ENCODE assay signal across 6 cellular contexts in the genomic region with DNA sequence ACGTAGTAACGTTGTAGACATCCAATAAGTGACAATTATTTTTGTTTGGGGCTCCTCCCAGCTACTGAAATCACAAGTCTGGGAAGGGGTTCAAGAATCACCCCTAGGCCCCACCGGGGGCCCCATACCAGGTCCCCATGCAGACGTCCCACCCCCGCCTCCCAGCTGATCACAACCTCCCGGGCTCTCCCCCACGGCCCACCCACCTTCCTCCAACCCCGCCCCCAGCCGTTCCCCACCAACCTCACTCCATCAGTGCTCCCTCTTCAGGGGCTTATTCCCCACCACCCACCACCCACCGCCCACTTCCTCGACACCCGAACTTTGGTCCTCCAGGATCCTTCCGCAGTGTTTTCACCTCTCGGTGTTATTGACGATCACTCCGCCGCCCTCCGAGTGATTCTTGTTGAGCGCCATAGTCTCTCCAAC.
A peak's percentile ranks its signal among the peaks of the same experiment; 100 is the strongest.
DNase-seq lines count a peak whose midpoint lies in the region; ATAC-seq lines count a peak whose summit lies in the region.

No MANE protein-coding gene starts in this region.

- no peaks in the 10 kb centered on the region for H3K9me3 ChIP-seq in duodenal mucosa (ENCODE audit: control insufficient read depth in 1 of 2, low read length in 2 of 2)

- H3K9ac ChIP-seq in duodenal mucosa (ENCODE audit: low read depth in 1 of 2, low read length in 2 of 2) (peak overlapping the region; percentile 67 to 95), rectal smooth muscle tissue (ENCODE audit: low read length) (peak overlapping the region; percentile 29)

- H3K27ac ChIP-seq in duodenal mucosa (ENCODE audit: low read depth, low read length), result peak overlapping the region; percentile 53
- H3K27ac ChIP-seq in rectal smooth muscle tissue (ENCODE audit: low read depth, low read length), result peak overlapping the region; percentile 97

- H3K4me1 ChIP-seq in duodenal mucosa (ENCODE audit: control insufficient read depth in 1 of 2, insufficient read depth in 2 of 2, low read length in 2 of 2) (peaks cover 15 to 17% of the 10 kb centered on the region in 2 donors), rectal smooth muscle tissue (ENCODE audit: control insufficient read depth, insufficient read depth, low read length) (peaks cover 21% of the 10 kb centered on the region)

- peaks cover under 1 to 15% of the 10 kb centered on the region in 2 donors for H3K36me3 ChIP-seq in duodenal mucosa (ENCODE audit: control insufficient read depth in 1 of 2, insufficient read depth in 2 of 2, low read length in 2 of 2)
- peaks cover 7% of the 10 kb centered on the region for H3K36me3 ChIP-seq in rectal smooth muscle tissue (ENCODE audit: control insufficient read depth, insufficient read depth, low read length)

- H3K27me3 ChIP-seq in duodenal mucosa (ENCODE audit: control insufficient read depth in 1 of 2, insufficient read depth in 2 of 2, low read length in 2 of 2) (no peaks in the 10 kb centered on the region), rectal smooth muscle tissue (ENCODE audit: control insufficient read depth, insufficient read depth, low read length) (no peaks in the 10 kb centered on the region)

- ATAC-seq in HG02610 (IDR thresholded peaks at IDR 0.05; ENCODE audit: unreplicated experiment) (peak; percentile 3), GM21528 (IDR thresholded peaks at IDR 0.05; ENCODE audit: low FRiP score, unreplicated experiment) (no peak)

- no peak for DNase-seq in RPMI8226
- no peak for DNase-seq in DMS53 (lab: John Stamatoyannopoulos, UW)

- H3K4me3 ChIP-seq in duodenal mucosa (ENCODE audit: low read depth in 1 of 2, low read length in 2 of 2) (peak overlapping the region; percentile 84 to 91), rectal smooth muscle tissue (ENCODE audit: low read length) (peak overlapping the region; percentile 74)
